ENCODE assay signal across 8 cellular contexts in genomic region chr4:158729716-158730559, GRCh38. TPM values are rescaled to one million over a fixed set of nuclear protein-coding genes. Genes with fewer than 3 reads are reported as not detected.
DNase-seq lines count a peak whose midpoint lies in the region; ATAC-seq and TF ChIP-seq lines count a peak whose summit lies in the region.

No MANE protein-coding gene starts in this region.

- DNase-seq in EL (peak; percentile 64), HUDEP-2 (lab: John Stamatoyannopoulos, UW; ENCODE audit: unreplicated experiment in 76 of 76) (peak in 66 of 76 experiments; percentile 1 to 71 (median 30)), SHP77 treated with DMSO at 0.1 percent for 48 hours (lab: John Stamatoyannopoulos, UW) (peak; percentile 9), head of caudate nucleus (peak; percentile 38 to 89 (median 76)), prostate gland (ENCODE audit: low spot score) (peak; percentile 69), NCI-H1048 (lab: John Stamatoyannopoulos, UW) (no peak)
- peak in 1 of 2 donors; percentile 46 for DNase-seq in activated naive CD4-positive, alpha-beta T cell treated with anti-CD3 and anti-CD28 coated beads, Interleukin-2, amount 50 U/mL, for 72 hours (ENCODE audit: low spot score in 2 of 2)

- ATAC-seq in GM21423 (IDR thresholded peaks at IDR 0.05; ENCODE audit: unreplicated experiment), result peak; percentile 95
- peak; percentile 82 to 85 for ATAC-seq in activated naive CD4-positive, alpha-beta T cell treated with anti-CD3 and anti-CD28 coated beads, Interleukin-2, amount 50 U/mL, for 72 hours

- no peaks in the 10 kb centered on the region for H3K36me3 Mint-ChIP-seq in activated naive CD4-positive, alpha-beta T cell treated with anti-CD3 and anti-CD28 coated beads, Interleukin-2, amount 50 U/mL, for 72 hours

- no peak overlapping the region for H3K27ac ChIP-seq in prostate gland

- no peak overlapping the region for H3K4me3 ChIP-seq in prostate gland

- WGBS in prostate gland, result 18% methylated on average over 5 of the region's 5 CpGs

- no peaks in the 10 kb centered on the region for H3K9me3 Mint-ChIP-seq in activated naive CD4-positive, alpha-beta T cell treated with anti-CD3 and anti-CD28 coated beads, Interleukin-2, amount 50 U/mL, for 72 hours

- no peaks in the 10 kb centered on the region for H3K36me3 ChIP-seq in prostate gland

- intact Hi-C loops in head of caudate nucleus (cut with DNase I) (loop anchor here (5.0 to 10.0 kb wide), 4 partner anchors 32 to 475 kb away; no protein-coding TSS in a partner anchor), prostate gland (cut with DNase I) (loop anchor here (2.0 to 10.0 kb wide), 2 partner anchors 121 to 475 kb away; no protein-coding TSS in a partner anchor)

- TF ChIP-seq CTCF in prostate gland (IDR thresholded peaks at IDR 0.05), result peak; percentile 67 to 90 (median 88)

- no peaks in the 10 kb centered on the region for H3K4me1 ChIP-seq in prostate gland (replicated peaks)

- TF ChIP-seq POLR2A in prostate gland (IDR thresholded peaks at IDR 0.05), result no peak

- no peaks in the 10 kb centered on the region for H3K27me3 ChIP-seq in prostate gland (replicated peaks; ENCODE audit: insufficient read depth)

- H3K27ac Mint-ChIP-seq in activated naive CD4-positive, alpha-beta T cell treated with anti-CD3 and anti-CD28 coated beads, Interleukin-2, amount 50 U/mL, for 72 hours, result no peak overlapping the region

- no peaks in the 10 kb centered on the region for H3K9me3 ChIP-seq in prostate gland

RNA-seq across cellular contexts. Expression of gene PPID, which starts 6.7 kb away (rescaled TPM):
- 10 to 100 TPM; 60.8 to 68.4 TPM for total RNA-seq in activated naive CD4-positive, alpha-beta T cell treated with anti-CD3 and anti-CD28 coated beads, Interleukin-2, amount 50 U/mL, for 72 hours
- 10 to 100 TPM; 20.9 to 23.9 TPM for total RNA-seq in prostate gland

RNA-seq across cellular contexts. Expression of gene FNIP2, which starts 38.9 kb away (rescaled TPM):
- 10 to 100 TPM; 15.5 to 26.4 TPM for total RNA-seq in activated naive CD4-positive, alpha-beta T cell treated with anti-CD3 and anti-CD28 coated beads, Interleukin-2, amount 50 U/mL, for 72 hours
- total RNA-seq in prostate gland, result 10 to 100 TPM; 31.1 to 39.8 TPM

RNA-seq across cellular contexts. Expression of gene ETFDH, which starts 57.8 kb away (rescaled TPM):
- total RNA-seq in activated naive CD4-positive, alpha-beta T cell treated with anti-CD3 and anti-CD28 coated beads, Interleukin-2, amount 50 U/mL, for 72 hours, result 10 to 100 TPM; 34.8 to 54.2 TPM
- total RNA-seq in prostate gland, result 10 to 100 TPM; 19.9 to 22.9 TPM

RNA-seq across cellular contexts. Expression of gene C4orf46, which starts 58.3 kb away (rescaled TPM):
- total RNA-seq in activated naive CD4-positive, alpha-beta T cell treated with anti-CD3 and anti-CD28 coated beads, Interleukin-2, amount 50 U/mL, for 72 hours, result 10 to 100 TPM; 19.3 to 20.4 TPM
- total RNA-seq in prostate gland, result 1 to 10 TPM; 4.3 to 8.1 TPM
